ENCODE assay signal across 11 cellular contexts in genomic region chr1:27885114-27885528, GRCh38. TPM values are rescaled to one million over a fixed set of nuclear protein-coding genes. Genes with fewer than 3 reads are reported as not detected.
DNase-seq lines count a peak whose midpoint lies in the region; ATAC-seq and TF ChIP-seq lines count a peak whose summit lies in the region.
"Had no signal": no experiment of that assay in that cellular context is flagged by ENCODE, and none has a peak within 500 bp of the region (broad histone marks: within the 10 kb centered on the region; RNA-seq: fewer than 3 reads in every experiment).

No MANE protein-coding gene starts in this region.

- 0 out of 2 replicates have a peak overlapping the region, but pooled peaks have one; percentile 15 for H3K27ac Mint-ChIP-seq in GM23338
- H3K27ac Mint-ChIP-seq in osteocyte (ENCODE audit: unreplicated experiment) = no peak overlapping the region

- 0 out of 2 replicates have a peak, but pooled peaks cover 3% of the 10 kb centered on the region for H3F3A ChIP-seq in GM23338 (replicated peaks; ENCODE audit: low read depth)

- no peak for TF ChIP-seq POLR2A in Peyer's patch (IDR thresholded peaks at IDR 0.05)
- TF ChIP-seq POLR2A in heart left ventricle (IDR thresholded peaks at IDR 0.05) = no peak
- no peak for TF ChIP-seq POLR2A in sigmoid colon (IDR thresholded peaks at IDR 0.05)

- H3K4me1 Mint-ChIP-seq in GM23338 (no peaks in the 10 kb centered on the region), osteocyte (ENCODE audit: unreplicated experiment) (no peaks in the 10 kb centered on the region)

- H3K27ac ChIP-seq in GM23338 (ENCODE audit: low read depth) (no peak overlapping the region), Peyer's patch (peak overlapping the region; percentile 59 to 82 (median 68)), heart left ventricle (peak overlapping the region in 7 of 12 donors; percentile 33 to 97 (median 62)), sigmoid colon (peak overlapping the region; percentile 42 to 73 (median 63))

- H3K36me3 ChIP-seq in GM23338 (ENCODE audit: insufficient read depth) = peaks cover 11% of the 10 kb centered on the region; the same call in 1 of the 2 replicates
- peaks cover 0 to 11% (median 0%) of the 10 kb centered on the region in 3 donors for H3K36me3 ChIP-seq in Peyer's patch
- H3K36me3 ChIP-seq in heart left ventricle = peaks cover 0 to 88% (median 12%) of the 10 kb centered on the region in 9 donors
- peaks cover 0 to 21% (median 0%) of the 10 kb centered on the region in 4 donors for H3K36me3 ChIP-seq in sigmoid colon

- no peaks in the 10 kb centered on the region for H3K9me3 Mint-ChIP-seq in GM23338
- H3K9me3 Mint-ChIP-seq in osteocyte (ENCODE audit: unreplicated experiment) = no peaks in the 10 kb centered on the region

- intact Hi-C loops in heart left ventricle (cut with DNase I) = no loop called here
- intact Hi-C loops in sigmoid colon (cut with DNase I) = no loop called here

- H3K79me2 ChIP-seq in GM23338 (replicated peaks; ENCODE audit: insufficient read depth) = no peaks in the 10 kb centered on the region

- ATAC-seq in GM23338 = no peak
- peak; percentile 37 to 58 (median 51) for ATAC-seq in heart left ventricle
- no peak for ATAC-seq in HG02852 (IDR thresholded peaks at IDR 0.05; ENCODE audit: unreplicated experiment)
- no peak for ATAC-seq in HG02763 (IDR thresholded peaks at IDR 0.05; ENCODE audit: unreplicated experiment)

- H3K4me3 ChIP-seq in GM23338 (no peak overlapping the region), Peyer's patch (no peak overlapping the region), heart left ventricle (peak overlapping the region in 1 of 12 donors; percentile 43), sigmoid colon (no peak overlapping the region)

- no peak overlapping the region for H3K4me3 Mint-ChIP-seq in GM23338
- H3K4me3 Mint-ChIP-seq in osteocyte (ENCODE audit: unreplicated experiment) = no peak overlapping the region

- H3K4me2 ChIP-seq in GM23338 = no peak overlapping the region
- H3K4me2 ChIP-seq: SK-N-SH had no signal

- no peak for TF ChIP-seq CTCF in GM23338 (conservative IDR thresholded peaks at IDR 0.05; ENCODE audit: low read depth in 2 of 2)
- TF ChIP-seq CTCF in Peyer's patch (IDR thresholded peaks at IDR 0.05) = no peak
- no peak for TF ChIP-seq CTCF in heart left ventricle (IDR thresholded peaks at IDR 0.05)
- no peak for TF ChIP-seq CTCF in sigmoid colon (IDR thresholded peaks at IDR 0.05)
- TF ChIP-seq CTCF in osteocyte (IDR thresholded peaks at IDR 0.05) = no peak

- H3K9me2 ChIP-seq in GM23338 (ENCODE audit: insufficient read depth) = no peaks in the 10 kb centered on the region
- H3K9me2 ChIP-seq: SK-N-SH had no signal

- no peak overlapping the region for H2AFZ ChIP-seq in GM23338

- H3K27me3 Mint-ChIP-seq in GM23338 (ENCODE audit: insufficient read depth, low read depth, poor library complexity) = peaks cover 11% of the 10 kb centered on the region
- no peaks in the 10 kb centered on the region for H3K27me3 Mint-ChIP-seq in osteocyte (ENCODE audit: unreplicated experiment)

- H3K27me3 ChIP-seq in GM23338 (ENCODE audit: insufficient read depth) (no peaks in the 10 kb centered on the region), Peyer's patch (no peaks in the 10 kb centered on the region), heart left ventricle (no peaks in the 10 kb centered on the region), sigmoid colon (no peaks in the 10 kb centered on the region)

- no peak for DNase-seq in GM23338 (ENCODE audit: low spot score)
- DNase-seq in Peyer's patch = peak in 1 of 3 donors; percentile 45
- DNase-seq in heart left ventricle = no peak
- peak; percentile 60 for DNase-seq in sigmoid colon
- DNase-seq in osteocyte (ENCODE audit: extremely low spot score, unreplicated experiment) = no peak
- DNase-seq in NCI-H146 (lab: John Stamatoyannopoulos, UW) = no peak
- DNase-seq: head of caudate nucleus, NCI-H2171, SK-N-SH had no signal

- no peaks in the 10 kb centered on the region for H4K20me1 ChIP-seq in GM23338 (replicated peaks; ENCODE audit: insufficient read depth)

- H3K9me3 ChIP-seq in Peyer's patch (no peaks in the 10 kb centered on the region), heart left ventricle (no peaks in the 10 kb centered on the region), sigmoid colon (no peaks in the 10 kb centered on the region)
- H3K9me3 ChIP-seq: SK-N-SH had no signal

- WGBS in heart left ventricle, 4 donors = 75 to 83% (median 82%) methylated on average over 8 of the region's 8 CpGs
- 81 to 89% methylated on average over 8 of the region's 8 CpGs for WGBS in sigmoid colon, 2 donors

- TF ChIP-seq EP300 in sigmoid colon (IDR thresholded peaks at IDR 0.05) = no peak

- H3K4me1 ChIP-seq in GM23338 (ENCODE audit: insufficient read depth) = no peaks in the 10 kb centered on the region
- peaks cover 0 to 33% (median 8%) of the 10 kb centered on the region in 4 donors for H3K4me1 ChIP-seq in Peyer's patch
- peaks cover 0 to 84% (median 0%) of the 10 kb centered on the region in 12 donors for H3K4me1 ChIP-seq in heart left ventricle
- no peaks in the 10 kb centered on the region for H3K4me1 ChIP-seq in sigmoid colon

- peaks cover 29% of the 10 kb centered on the region for H3K36me3 Mint-ChIP-seq in GM23338 (ENCODE audit: low read depth)
- no peaks in the 10 kb centered on the region for H3K36me3 Mint-ChIP-seq in osteocyte (ENCODE audit: unreplicated experiment)

TF ChIP-seq in GM23338, 12 proteins besides CTCF, POLR2A, EP300 and RAD21 (continues in another document):
- TF ChIP-seq ZNF114 (CRISPR knock-in tag; IDR thresholded peaks at IDR 0.05) = no peak
- no peak for TF ChIP-seq JUNB (IDR thresholded peaks at IDR 0.05; ENCODE audit: unreplicated experiment)
- no peak for TF ChIP-seq NANOG (IDR thresholded peaks at IDR 0.05; ENCODE audit: borderline replicate concordance)
- TF ChIP-seq ZNF331 (CRISPR knock-in tag; IDR thresholded peaks at IDR 0.05; ENCODE audit: low read depth) = no peak
- TF ChIP-seq STAT1 (IDR thresholded peaks at IDR 0.05; ENCODE audit: unreplicated experiment) = no peak
- TF ChIP-seq POLR2AphosphoS5 (IDR thresholded peaks at IDR 0.05; ENCODE audit: low read depth) = no peak
- no peak for TF ChIP-seq EZH2phosphoT487 (IDR thresholded peaks at IDR 0.05; ENCODE audit: unreplicated experiment)
- TF ChIP-seq EZH2 (IDR thresholded peaks at IDR 0.05; ENCODE audit: low read depth, unreplicated experiment) = no peak
- TF ChIP-seq CREB1 (CRISPR knock-in tag; IDR thresholded peaks at IDR 0.05; ENCODE audit: low read depth) = no peak
- no peak for TF ChIP-seq ETS1 (IDR thresholded peaks at IDR 0.05)

RNA-seq across cellular contexts. Expression of gene THEMIS2, which starts 12.8 kb away (rescaled TPM):
- total RNA-seq in GM23338 (2014; rRNA removed; shearing (Covaris generic)) = 19.3 and 32.4 TPM in 2 replicates
- 8.1 and 10.0 TPM in 2 replicates for polyA plus RNA-seq in GM23338 (2016; fragmentation: Nextera tagmentation; extraction: Ambion mirVana)
- total RNA-seq in Peyer's patch = 10 to 100 TPM in 3 of 4 donors, 1 to 10 TPM in 1; 8.1 to 86.6 (median 22.8) TPM
- 10 to 100 TPM in 3 of 9 donors, 1 to 10 TPM in 6; 1.7 to 50.8 (median 6.1) TPM for total RNA-seq in heart left ventricle
- 1 to 10 TPM; 3.4 to 7.3 TPM for polyA plus RNA-seq in heart left ventricle
- 10 to 100 TPM; 13.7 to 23.5 (median 18.9) TPM for total RNA-seq in sigmoid colon
- 10 to 100 TPM in 2 of 3 donors, 1 to 10 TPM in 1; 9.0 to 32.2 (median 14.8) TPM for polyA plus RNA-seq in sigmoid colon
- total RNA-seq in osteocyte = 3.7 and 4.0 TPM in 2 replicates

RNA-seq across cellular contexts. Expression of gene RPA2, which starts 29.3 kb away (rescaled TPM):
- total RNA-seq in GM23338 (2014; rRNA removed; shearing (Covaris generic)) = 47.0 and 55.5 TPM in 2 replicates
- polyA plus RNA-seq in GM23338 (2016; fragmentation: Nextera tagmentation; extraction: Ambion mirVana) = 58.4 and 60.8 TPM in 2 replicates
- total RNA-seq in Peyer's patch = 10 to 100 TPM in 2 of 4 donors, 1 to 10 TPM in 2; 8.2 to 23.1 (median 10.0) TPM
- total RNA-seq in heart left ventricle = 10 to 100 TPM; 14.6 to 57.4 (median 27.1) TPM
- polyA plus RNA-seq in heart left ventricle = 10 to 100 TPM; 21.6 to 39.8 TPM
- total RNA-seq in sigmoid colon = 10 to 100 TPM; 13.8 to 30.0 (median 23.2) TPM
- 10 to 100 TPM; 26.4 to 34.9 (median 26.6) TPM for polyA plus RNA-seq in sigmoid colon
- 20.4 and 21.3 TPM in 2 replicates for total RNA-seq in osteocyte

RNA-seq across cellular contexts. Expression of gene SMPDL3B, which starts 49.7 kb away (rescaled TPM):
- 78.5 and 83.1 TPM in 2 replicates for total RNA-seq in GM23338 (2014; rRNA removed; shearing (Covaris generic))
- polyA plus RNA-seq in GM23338 (2016; fragmentation: Nextera tagmentation; extraction: Ambion mirVana) = 39.5 and 40.9 TPM in 2 replicates
- 10 to 100 TPM in 3 of 4 donors, 1 to 10 TPM in 1; 6.6 to 43.4 (median 31.6) TPM for total RNA-seq in Peyer's patch
- total RNA-seq in heart left ventricle = 1 to 10 TPM in 1 of 9 donors, not detected in 8; 2.2 TPM
- under 1 TPM in 1 of 2 donors, not detected in 1; 0.08 TPM for polyA plus RNA-seq in heart left ventricle
- total RNA-seq in sigmoid colon = under 1 TPM in 2 of 4 donors, not detected in 2; 0.28 to 0.71 TPM
- polyA plus RNA-seq in sigmoid colon = 10 to 100 TPM in 2 of 3 donors, 1 to 10 TPM in 1; 7.2 to 19.5 (median 13.6) TPM
- not detected in 2 replicates for total RNA-seq in osteocyte

RNA-seq across cellular contexts. Expression of gene PPP1R8, which starts 54.5 kb away (rescaled TPM):
- 50.5 and 53.8 TPM in 2 replicates for total RNA-seq in GM23338 (2014; rRNA removed; shearing (Covaris generic))
- polyA plus RNA-seq in GM23338 (2016; fragmentation: Nextera tagmentation; extraction: Ambion mirVana) (13.4 and 13.6 TPM in 2 replicates), heart left ventricle (10 to 100 TPM; 13.3 to 32.9 TPM), sigmoid colon (10 to 100 TPM; 31.2 to 31.8 (median 31.7) TPM)
- total RNA-seq in Peyer's patch (10 to 100 TPM; 19.1 to 82.5 (median 27.0) TPM), heart left ventricle (10 to 100 TPM; 21.4 to 31.8 (median 25.1) TPM), sigmoid colon (10 to 100 TPM; 25.8 to 37.5 (median 36.1) TPM), osteocyte (49.5 and 49.6 TPM in 2 replicates)

Comparison
In these comparisons a context has a peak if more than half of its experiments do, and no peak if none do; other contexts are left out.
1. ATAC-seq: peak in heart left ventricle (4 of 4); none in GM23338 (single experiment), HG02852 (single experiment) and HG02763 (single experiment).